In genomic region chr2:219149667-219150066, GRCh38 we compare ENCODE assay signal across 1 cellular context.
TF ChIP-seq lines count a peak whose summit lies in the region.

No MANE protein-coding gene starts in this region.

TF ChIP-seq in IMR-90, 13 proteins besides CTCF, POLR2A, EP300 and RAD21:
- TF ChIP-seq SMC3 (IDR thresholded peaks at IDR 0.05; ENCODE audit: low read depth, low read length) = no peak
- TF ChIP-seq CEBPB (IDR thresholded peaks at IDR 0.05; ENCODE audit: low read depth, low read length) = no peak
- TF ChIP-seq BHLHE40 (IDR thresholded peaks at IDR 0.05; ENCODE audit: low read depth, low read length) = no peak
- TF ChIP-seq NFE2L2 (IDR thresholded peaks at IDR 0.05; ENCODE audit: low read depth, low read length) = no peak
- TF ChIP-seq MXI1 (IDR thresholded peaks at IDR 0.05; ENCODE audit: borderline replicate concordance, low read depth, low read length) = no peak
- TF ChIP-seq USF2 (IDR thresholded peaks at IDR 0.05; ENCODE audit: low read depth, low read length) = no peak
- no peak for TF ChIP-seq ELK1 (IDR thresholded peaks at IDR 0.05; ENCODE audit: borderline replicate concordance, low read depth, low read length)
- no peak for TF ChIP-seq FOS (IDR thresholded peaks at IDR 0.05; ENCODE audit: low read depth, low read length)
- no peak for TF ChIP-seq MAZ (IDR thresholded peaks at IDR 0.05; ENCODE audit: borderline replicate concordance, low read depth, low read length)
- no peak for TF ChIP-seq RFX5 (IDR thresholded peaks at IDR 0.05; ENCODE audit: low read depth, low read length)
- TF ChIP-seq CHD1 (IDR thresholded peaks at IDR 0.05; ENCODE audit: low read depth, low read length) = no peak
- TF ChIP-seq RCOR1 (IDR thresholded peaks at IDR 0.05; ENCODE audit: insufficient replicate concordance, low read length) = no peak
